Comparison of ENCODE assay signal across 12 cellular contexts in the genomic region with DNA sequence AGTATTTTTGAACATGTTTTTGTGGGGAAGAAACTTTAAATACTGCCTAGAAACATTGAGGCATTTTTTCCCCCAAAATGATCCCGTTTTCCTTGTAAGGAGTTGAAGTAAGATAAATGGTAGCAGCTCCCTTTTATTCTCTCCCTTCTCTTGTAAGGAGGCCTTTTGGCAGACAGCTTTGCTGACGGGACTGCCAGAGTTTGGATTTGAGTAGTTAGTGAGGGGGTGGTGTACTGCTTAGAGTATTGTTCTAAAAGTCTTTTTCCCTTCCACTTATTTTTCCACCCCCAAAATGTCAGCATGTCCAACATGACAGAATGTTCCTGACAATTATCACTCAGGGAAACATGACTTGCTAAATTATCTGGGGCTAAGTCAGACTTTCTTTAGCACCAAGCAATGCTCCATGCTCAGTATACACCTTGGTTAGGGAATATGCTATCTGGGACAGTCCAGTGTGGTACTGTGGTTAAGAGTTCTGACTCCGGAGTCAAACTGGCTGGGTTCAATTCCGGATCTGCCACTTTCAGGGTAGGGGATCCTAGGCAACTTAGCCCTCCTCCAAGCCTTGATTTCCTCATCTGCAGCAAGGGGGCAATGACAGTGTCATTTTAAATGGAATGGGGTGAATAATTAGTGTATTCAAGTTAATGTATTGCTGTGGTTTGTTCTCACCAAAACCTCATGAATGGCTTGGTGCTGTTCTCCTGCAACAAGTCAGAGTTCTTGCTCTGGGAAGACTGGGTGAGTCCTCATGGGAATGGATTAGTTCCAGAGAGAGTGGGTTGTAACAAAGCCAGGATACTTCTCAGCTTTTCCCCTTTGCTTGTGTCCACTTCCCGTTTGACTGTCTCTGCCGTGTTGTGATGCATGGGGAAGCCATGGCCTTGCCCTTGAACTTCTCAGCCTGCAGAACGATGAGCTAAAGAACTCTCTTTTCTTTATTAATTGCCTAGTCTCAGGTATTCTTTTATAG.
DNase-seq lines count a peak whose midpoint lies in the region; ATAC-seq, FAIRE-seq and TF ChIP-seq lines count a peak whose summit lies in the region.
"Had no signal": no experiment of that assay in that cellular context is flagged by ENCODE, and none has a peak within 500 bp of the region (broad histone marks: within the 10 kb centered on the region; RNA-seq: fewer than 3 reads in every experiment).

No MANE protein-coding gene starts in this region.

- H3K27ac ChIP-seq in osteoblast (ENCODE audit: low read depth, low read length) (peak overlapping the region; percentile 97), Karpas-422 (ENCODE audit: low read length) (no peak overlapping the region)

- no peaks in the 10 kb centered on the region for H3K9me2 ChIP-seq in Karpas-422 (replicated peaks; ENCODE audit: insufficient read depth, low read length)

- H3K79me2 ChIP-seq in osteoblast (ENCODE audit: insufficient read depth, low read length) = peaks cover 26% of the 10 kb centered on the region
- H3K79me2 ChIP-seq in Karpas-422 (ENCODE audit: low read length) = no peaks in the 10 kb centered on the region

- ATAC-seq in Right ventricle myocardium superior (ENCODE audit: poor library complexity) (peak; percentile 51), Right ventricle myocardium inferior (no peak)
- ATAC-seq: naive thymus-derived CD8-positive, alpha-beta T cell had no signal

- no peak for FAIRE-seq in GM19239 (lab: Jason Lieb, UNC)
- FAIRE-seq: D721Med, GM12891 had no signal

- DNase-seq in Right ventricle myocardium superior = no peak
- no peak for DNase-seq in Right ventricle myocardium inferior (ENCODE audit: missing footprints)
- DNase-seq in fibroblast of pulmonary artery (ENCODE audit: low read depth) = peak; percentile 66
- no peak for DNase-seq in osteoblast (ENCODE audit: insufficient read length, low spot score, missing footprints)
- DNase-seq in GM19239 (ENCODE audit: insufficient read length, low spot score) = no peak
- no peak for DNase-seq in Karpas-422
- no peak for DNase-seq in stimulated activated CD4-positive, alpha-beta T cell treated with anti-CD3 and anti-CD28 coated beads, Interleukin-4, amount 100 ng/mL, for 4 hours
- DNase-seq in SIG-M5 treated with dmso at 0.1 percent for 504 hours (lab: John Stamatoyannopoulos, UW; ENCODE audit: unreplicated experiment) = no peak
- DNase-seq: naive thymus-derived CD8-positive, alpha-beta T cell had no signal

- H3K36me3 ChIP-seq in osteoblast (ENCODE audit: insufficient read depth, low read length) (no peaks in the 10 kb centered on the region), Karpas-422 (ENCODE audit: insufficient read depth, low read length) (no peaks in the 10 kb centered on the region)
- H3K36me3 ChIP-seq: HAP-1 had no signal

- H3K4me1 ChIP-seq in osteoblast (ENCODE audit: insufficient read depth, low read length) = peaks cover 36% of the 10 kb centered on the region
- no peaks in the 10 kb centered on the region for H3K4me1 ChIP-seq in Karpas-422 (ENCODE audit: low read length)

- no peak overlapping the region for H3K4me2 ChIP-seq in osteoblast (ENCODE audit: insufficient read depth, low read length)
- H3K4me2 ChIP-seq in Karpas-422 (ENCODE audit: low read depth, low read length, poor library complexity, severe bottlenecking) = no peak overlapping the region

- H3K4me3 ChIP-seq in fibroblast of pulmonary artery (replicated peaks; ENCODE audit: low read depth, low read length) (no peak overlapping the region), osteoblast (ENCODE audit: insufficient read depth, low read length) (no peak overlapping the region), Karpas-422 (ENCODE audit: low read length) (no peak overlapping the region)
- H3K4me3 ChIP-seq: HAP-1 had no signal

- H3K27me3 ChIP-seq in osteoblast (ENCODE audit: insufficient read depth, low read length) = no peaks in the 10 kb centered on the region
- no peaks in the 10 kb centered on the region for H3K27me3 ChIP-seq in Karpas-422 (ENCODE audit: low read length)

- no peak overlapping the region for H3K9ac ChIP-seq in Karpas-422 (ENCODE audit: low read length)

- H3K9me3 ChIP-seq in osteoblast (ENCODE audit: low read depth, low read length) (no peaks in the 10 kb centered on the region), Karpas-422 (ENCODE audit: low read length) (no peaks in the 10 kb centered on the region)
- H3K9me3 ChIP-seq: HAP-1 had no signal

- H4K20me1 ChIP-seq in osteoblast (ENCODE audit: insufficient read depth, low read length) (no peaks in the 10 kb centered on the region), Karpas-422 (ENCODE audit: insufficient read depth, low read depth, low read length) (no peaks in the 10 kb centered on the region)

- TF ChIP-seq CTCF in fibroblast of pulmonary artery (IDR thresholded peaks at IDR 0.05; ENCODE audit: low read length, missing control alignments) (no peak), osteoblast (IDR thresholded peaks at IDR 0.05; ENCODE audit: extremely low read depth, low read depth, low read length) (no peak)

- H2AFZ ChIP-seq in osteoblast (ENCODE audit: low read length) = no peak overlapping the region
- H2AFZ ChIP-seq in Karpas-422 (ENCODE audit: low read length) = no peak overlapping the region

- intact Hi-C loops in Right ventricle myocardium superior (cut with DNase I) (no loop called here), Right ventricle myocardium inferior (cut with DNase I) (no loop called here)
